ENCODE assay signal across 14 cellular contexts in the genomic region with DNA sequence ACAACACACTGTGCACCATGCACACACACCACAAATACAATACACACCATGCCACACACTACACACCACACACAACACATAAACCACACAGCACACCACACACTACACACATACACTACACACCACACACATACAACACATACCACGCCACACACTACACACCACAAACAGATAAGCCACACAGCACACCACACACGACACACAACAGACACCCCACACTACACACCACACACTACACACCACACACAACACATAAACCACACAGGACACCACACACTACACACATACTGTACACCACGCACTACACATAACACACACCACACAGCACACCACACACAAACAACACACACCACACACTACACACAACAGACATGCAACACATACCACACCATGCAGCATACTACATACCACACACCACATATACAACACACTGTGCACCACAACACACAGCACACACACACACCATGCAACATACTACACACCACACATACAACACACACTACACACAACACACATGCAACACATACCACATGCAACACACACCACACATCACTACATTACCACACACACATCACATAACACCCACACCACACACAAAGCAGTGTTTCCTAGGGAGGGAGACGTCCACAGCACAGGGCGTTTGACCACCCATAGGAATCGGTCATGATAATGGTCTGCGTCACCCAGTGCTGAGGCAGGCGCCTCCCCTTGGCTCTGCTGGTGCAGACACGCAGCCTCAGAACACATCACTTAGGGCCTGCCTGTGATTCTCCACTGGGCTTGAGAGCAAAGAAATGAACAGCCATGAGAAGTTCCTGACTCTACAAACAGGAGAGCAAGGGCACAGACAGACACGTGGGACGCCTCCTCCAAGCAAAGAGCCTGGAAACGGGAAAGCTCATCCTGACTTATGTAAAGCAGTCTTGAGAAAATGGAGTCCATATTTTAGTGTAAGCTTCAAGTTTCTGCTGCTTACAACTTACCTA.
DNase-seq lines count a peak whose midpoint lies in the region; ATAC-seq, FAIRE-seq and TF ChIP-seq lines count a peak whose summit lies in the region.
"Had no signal": no experiment of that assay in that cellular context is flagged by ENCODE, and none has a peak within 500 bp of the region (broad histone marks: within the 10 kb centered on the region; RNA-seq: fewer than 3 reads in every experiment).

No MANE protein-coding gene starts in this region.

- no peak for TF ChIP-seq POLR2A in sigmoid colon (IDR thresholded peaks at IDR 0.05)

- H2BK15ac ChIP-seq in H9 (ENCODE audit: low read depth, low read length) (no peak overlapping the region), mesendoderm (replicated peaks; ENCODE audit: low read depth) (no peak overlapping the region)

- peaks cover 0 to 3% (median 3%) of the 10 kb centered on the region in 3 experiments; a peak in 3 of 7 replicates for H3K36me3 Mint-ChIP-seq in H9 (ENCODE audit: insufficient read depth in 1 of 3, low read depth in 3 of 3)

- H3K9me3 ChIP-seq in H9 (ENCODE audit: control insufficient read depth, low read depth, low read length): no peaks in the 10 kb centered on the region
- H3K9me3 ChIP-seq in RWPE2 (ENCODE audit: severe bottlenecking): peaks cover 10% of the 10 kb centered on the region
- no peaks in the 10 kb centered on the region for H3K9me3 ChIP-seq in kidney (ENCODE audit: control insufficient read depth in 1 of 2, low read length in 2 of 2)
- H3K9me3 ChIP-seq in sigmoid colon: peaks cover 0 to 2% (median 0%) of the 10 kb centered on the region in 4 donors
- H3K9me3 ChIP-seq in OCI-LY7 (ENCODE audit: low read length): peaks cover 6% of the 10 kb centered on the region; the same call in 1 of the 2 replicates
- H3K9me3 ChIP-seq: MG63 had no signal

- H4K91ac ChIP-seq in H9 (ENCODE audit: insufficient read length, low read depth, low read length): no peak overlapping the region

- H3K9me2 ChIP-seq in OCI-LY7 (ENCODE audit: insufficient read depth, low read length): no peaks in the 10 kb centered on the region

- H4K5ac ChIP-seq in H9 (ENCODE audit: insufficient read length, low read depth, low read length) (peak overlapping the region; percentile 5), mesendoderm (ENCODE audit: low read length) (no peak overlapping the region)

- H3K4me3 Mint-ChIP-seq in H9: no peak overlapping the region

- H3K79me1 ChIP-seq in H9 (ENCODE audit: insufficient read depth, low read depth, low read length, poor library complexity, severe bottlenecking) (no peaks in the 10 kb centered on the region), mesendoderm (ENCODE audit: low read length) (no peaks in the 10 kb centered on the region)

- no peak overlapping the region for H2BK120ac ChIP-seq in H9 (ENCODE audit: low read depth, low read length, poor library complexity, severe bottlenecking)
- H2BK120ac ChIP-seq in mesendoderm (ENCODE audit: low read depth, low read length): no peak overlapping the region

- no peak for FAIRE-seq in kidney (lab: Jason Lieb, UNC)

- H3K4me1 ChIP-seq in H9 (ENCODE audit: insufficient read depth, low read length) (no peaks in the 10 kb centered on the region), RWPE2 (ENCODE audit: insufficient read depth, poor library complexity, severe bottlenecking) (no peaks in the 10 kb centered on the region), kidney (ENCODE audit: control insufficient read depth in 1 of 2, insufficient read depth in 1 of 2, low read depth in 1 of 2, low read length in 2 of 2) (no peaks in the 10 kb centered on the region), sigmoid colon (no peaks in the 10 kb centered on the region), OCI-LY7 (ENCODE audit: insufficient read depth, low read length, poor library complexity, severe bottlenecking) (no peaks in the 10 kb centered on the region), mesendoderm (ENCODE audit: control insufficient read depth, low read depth, low read length) (no peaks in the 10 kb centered on the region)
- H3K4me1 ChIP-seq: Caco-2 had no signal

- no peaks in the 10 kb centered on the region; a peak in 1 of 4 replicates for H3K4me1 Mint-ChIP-seq in H9

- no peak for TF ChIP-seq EP300 in sigmoid colon (IDR thresholded peaks at IDR 0.05)

- no peak for TF ChIP-seq CTCF in H9 (conservative IDR thresholded peaks at IDR 0.05)
- no peak for TF ChIP-seq CTCF in RWPE2 (IDR thresholded peaks at IDR 0.05; ENCODE audit: poor library complexity, severe bottlenecking)
- no peak for TF ChIP-seq CTCF in kidney (IDR thresholded peaks at IDR 0.05; ENCODE audit: borderline replicate concordance, extremely low read depth, insufficient read depth)
- TF ChIP-seq CTCF in sigmoid colon (IDR thresholded peaks at IDR 0.05): no peak
- no peak for TF ChIP-seq CTCF in OCI-LY7 (conservative IDR thresholded peaks at IDR 0.05; ENCODE audit: low read length)

- H4K20me1 ChIP-seq in H9 (ENCODE audit: control insufficient read depth, insufficient read depth, insufficient read length) (no peaks in the 10 kb centered on the region), OCI-LY7 (ENCODE audit: insufficient read depth, low read length) (no peaks in the 10 kb centered on the region)

- H2BK5ac ChIP-seq in H9 (ENCODE audit: insufficient read length, low read length) (no peak overlapping the region), mesendoderm (ENCODE audit: low read length) (no peak overlapping the region)

- no peak overlapping the region for H3K27ac Mint-ChIP-seq in H9

- no peak overlapping the region for H3K27ac ChIP-seq in H9 (ENCODE audit: insufficient read length, low read depth, low read length)
- H3K27ac ChIP-seq in RWPE2 (ENCODE audit: poor library complexity, severe bottlenecking): no peak overlapping the region
- H3K27ac ChIP-seq in kidney (ENCODE audit: low read depth in 2 of 2, low read length in 2 of 2): no peak overlapping the region
- no peak overlapping the region for H3K27ac ChIP-seq in sigmoid colon
- H3K27ac ChIP-seq in OCI-LY7 (ENCODE audit: low read depth, low read length, poor library complexity, severe bottlenecking): no peak overlapping the region
- H3K27ac ChIP-seq in mesendoderm (ENCODE audit: low read depth, low read length): no peak overlapping the region

- intact Hi-C loops in kidney (cut with DNase I) (no loop called here), sigmoid colon (cut with DNase I) (no loop called here), OCI-LY7 (cut with micrococcal nuclease; ENCODE audit: unreplicated experiment) (no loop called here)

- H2AFZ ChIP-seq in H9 (ENCODE audit: low read length) (no peak overlapping the region), OCI-LY7 (ENCODE audit: low read length) (no peak overlapping the region)

- no peak overlapping the region for H2BK12ac ChIP-seq in H9 (ENCODE audit: insufficient read length, low read depth, low read length)

- no peaks in the 10 kb centered on the region for H3K27me3 ChIP-seq in H9 (ENCODE audit: insufficient read depth, low read length)
- no peaks in the 10 kb centered on the region for H3K27me3 ChIP-seq in RWPE2 (ENCODE audit: insufficient read depth, poor library complexity, severe bottlenecking)
- H3K27me3 ChIP-seq in sigmoid colon: no peaks in the 10 kb centered on the region
- H3K27me3 ChIP-seq in mesendoderm (ENCODE audit: insufficient read depth, low read length, poor library complexity): no peaks in the 10 kb centered on the region
- H3K27me3 ChIP-seq: MG63 had no signal

- H4K8ac ChIP-seq in H9 (replicated peaks; ENCODE audit: insufficient read length, low read depth, low read length): no peak overlapping the region
- H4K8ac ChIP-seq in mesendoderm (ENCODE audit: low read depth, low read length): no peak overlapping the region

- no peak overlapping the region for H2AK5ac ChIP-seq in H9 (ENCODE audit: insufficient read length, low read length)
- no peak overlapping the region for H2AK5ac ChIP-seq in mesendoderm (ENCODE audit: low read length)

- whole genome bisulfite sequencing in H9 (ENCODE audit: extremely low coverage, insufficient read length, low lambda C conversion rate): 100% methylated on average over 1 of the region's 12 CpGs
- 91 to 94% methylated on average over 12 of the region's 12 CpGs for WGBS in sigmoid colon, 2 donors
- WGBS in mesendoderm (ENCODE audit: extremely low coverage, insufficient coverage, low lambda C conversion rate): 100% methylated on average over 1 of the region's 12 CpGs

- H3K56ac ChIP-seq in H9 (ENCODE audit: insufficient read length, low read depth, low read length) (no peak overlapping the region), mesendoderm (ENCODE audit: low read length) (no peak overlapping the region)

- no peaks in the 10 kb centered on the region for H3K23me2 ChIP-seq in H9 (ENCODE audit: insufficient read length, low read depth, low read length, poor library complexity, severe bottlenecking)

- H3T11ph ChIP-seq in H9 (ENCODE audit: low read length): no peak overlapping the region

- H3K4me2 ChIP-seq in H9 (ENCODE audit: insufficient read depth, insufficient read length, low read length) (no peak overlapping the region), OCI-LY7 (ENCODE audit: low read length) (no peak overlapping the region), mesendoderm (ENCODE audit: low read length) (no peak overlapping the region)

- H3K4ac ChIP-seq in H9 (ENCODE audit: low read depth, low read length): no peak overlapping the region
- no peak overlapping the region for H3K4ac ChIP-seq in mesendoderm (ENCODE audit: low read depth, low read length)

- H3K23ac ChIP-seq in H9 (ENCODE audit: insufficient read length, low read depth, low read length): no peak overlapping the region
- H3K23ac ChIP-seq in mesendoderm (ENCODE audit: low read length): no peak overlapping the region

- POLR2A ChIA-PET in OCI-LY7 (lab: Charles Lee): interaction anchor here (0.6 kb wide), 1 partner anchor 48 kb away, joined by 4 read pairs; no protein-coding TSS in a partner anchor

- H3K27me3 Mint-ChIP-seq in H9 (ENCODE audit: low read depth): no peaks in the 10 kb centered on the region

- H3K14ac ChIP-seq in H9 (ENCODE audit: insufficient read depth, low read length): no peak overlapping the region

- H2BK20ac ChIP-seq in H9 (ENCODE audit: low read depth, low read length, poor library complexity, severe bottlenecking): no peak overlapping the region

- CTCF ChIA-PET in OCI-LY7 (lab: Charles Lee; ENCODE audit: unreplicated experiment): no interaction called here

- DNase-seq in H9 (no peak), RWPE2 (ENCODE audit: low spot score) (peak; percentile 10), kidney (peak; percentile 29), sigmoid colon (peak; percentile 34), OCI-LY7 (ENCODE audit: low spot score) (no peak), NCI-H510A treated with DMSO at 0.1 percent for 48 hours (lab: John Stamatoyannopoulos, UW) (no peak), mesendoderm (no peak)
- DNase-seq: AML-193, Caco-2, MG63, NCI-H1105, NCI-H187 treated with DMSO at 0.1 percent for 48 hours, NCI-H524 had no signal

- H3K36me3 ChIP-seq in RWPE2 (ENCODE audit: low read depth) (no peaks in the 10 kb centered on the region), kidney (ENCODE audit: control insufficient read depth in 1 of 2, insufficient read depth in 2 of 2, low read length in 2 of 2) (no peaks in the 10 kb centered on the region), sigmoid colon (no peaks in the 10 kb centered on the region), OCI-LY7 (ENCODE audit: insufficient read depth, low read length) (no peaks in the 10 kb centered on the region), mesendoderm (ENCODE audit: control insufficient read depth, insufficient read depth, low read length) (no peaks in the 10 kb centered on the region)
- H3K36me3 ChIP-seq: MG63 had no signal

- no TSS peak for BruUV-seq in OCI-LY7 (replicated peaks; lab: Mats Ljungman, UMichigan)

- ATAC-seq in RWPE2 (ENCODE audit: low read depth): no peak
- ATAC-seq: HCT116 had no signal

- peaks cover 6 to 8% of the 10 kb centered on the region in 2 experiments; a peak in 3 of 5 replicates for H3K9me3 Mint-ChIP-seq in H9

- no peak overlapping the region for H3K9ac ChIP-seq in H9 (ENCODE audit: extremely low read depth, insufficient read length, low read length)
- no peak overlapping the region for H3K9ac ChIP-seq in kidney (ENCODE audit: low read length in 2 of 2)
- no peak overlapping the region for H3K9ac ChIP-seq in mesendoderm (ENCODE audit: low read length)

- H3K18ac ChIP-seq in H9 (ENCODE audit: insufficient read length, low read depth, low read length): no peak overlapping the region
- no peak overlapping the region for H3K18ac ChIP-seq in mesendoderm (ENCODE audit: low read length)

- no peaks in the 10 kb centered on the region for H3K79me2 ChIP-seq in H9 (ENCODE audit: insufficient read depth, low read length)
- no peaks in the 10 kb centered on the region for H3K79me2 ChIP-seq in OCI-LY7 (ENCODE audit: insufficient read depth, low read depth, low read length)
- no peaks in the 10 kb centered on the region for H3K79me2 ChIP-seq in mesendoderm (ENCODE audit: control insufficient read depth, insufficient read depth, low read length)

- H3K4me3 ChIP-seq in RWPE2 (ENCODE audit: severe bottlenecking) (no peak overlapping the region), kidney (ENCODE audit: low read length in 2 of 2) (no peak overlapping the region), sigmoid colon (no peak overlapping the region), OCI-LY7 (ENCODE audit: low read depth, low read length, poor library complexity, severe bottlenecking) (no peak overlapping the region), mesendoderm (ENCODE audit: low read length) (no peak overlapping the region)
- H3K4me3 ChIP-seq: MG63 had no signal

Comparison
In these comparisons a context has a peak if more than half of its experiments do, and no peak if none do; other contexts are left out.
1. DNase-seq: peak in RWPE2 (single experiment), kidney (single experiment) and sigmoid colon (single experiment); none in H9 (single experiment), OCI-LY7 (single experiment), NCI-H510A treated with DMSO at 0.1 percent for 48 hours (single experiment) and mesendoderm (single experiment).